Comparison of ENCODE assay signal across 8 cellular contexts in genomic region chr6:43773981-43774775, GRCh38. TPM values are rescaled to one million over a fixed set of nuclear protein-coding genes. Genes with fewer than 3 reads are reported as not detected.
DNase-seq lines count a peak whose midpoint lies in the region; ATAC-seq, FAIRE-seq and TF ChIP-seq lines count a peak whose summit lies in the region.

No MANE protein-coding gene starts in this region.

- no peak overlapping the region for H2AFZ ChIP-seq in keratinocyte (ENCODE audit: control insufficient read depth, low read length)

- H3K9me3 Mint-ChIP-seq in activated CD4-positive, alpha-beta T cell treated with anti-CD3 and anti-CD28 coated beads for 36 hours (ENCODE audit: low read depth): no peaks in the 10 kb centered on the region
- no peaks in the 10 kb centered on the region for H3K9me3 Mint-ChIP-seq in activated naive CD8-positive, alpha-beta T cell treated with anti-CD3 and anti-CD28 coated beads for 36 hours

- DNase-seq in activated CD4-positive, alpha-beta T cell treated with anti-CD3 and anti-CD28 coated beads for 36 hours: no peak
- DNase-seq in activated CD4-positive, alpha-beta T cell treated with anti-CD3 and anti-CD28 coated beads, Interleukin-2, amount 50 U/mL, for 1 hour: no peak
- DNase-seq in activated naive CD8-positive, alpha-beta T cell treated with anti-CD3 and anti-CD28 coated beads for 36 hours: no peak
- DNase-seq in keratinocyte (ENCODE audit: low read depth, low spot score) (no peak), NOMO-1 (lab: John Stamatoyannopoulos, UW; ENCODE audit: unreplicated experiment in 2 of 2) (no peak), KBM-7 (no peak)

- no peak for TF ChIP-seq CTCF in keratinocyte (optimal IDR thresholded peaks at IDR 0.05 in 1 of 3, IDR thresholded peaks at IDR 0.05 in 1 of 3, conservative IDR thresholded peaks at IDR 0.05 in 1 of 3; ENCODE audit: extremely low read depth in 1 of 3, insufficient read depth in 2 of 3, low read length in 3 of 3)

- H3K4me3 Mint-ChIP-seq in activated CD4-positive, alpha-beta T cell treated with anti-CD3 and anti-CD28 coated beads for 36 hours: peak overlapping the region; percentile 96
- peak overlapping the region; percentile 60 for H3K4me3 Mint-ChIP-seq in activated naive CD8-positive, alpha-beta T cell treated with anti-CD3 and anti-CD28 coated beads for 36 hours

- FAIRE-seq in keratinocyte (lab: Jason Lieb, UNC): no peak

- H3K27me3 Mint-ChIP-seq in activated CD4-positive, alpha-beta T cell treated with anti-CD3 and anti-CD28 coated beads for 36 hours: peaks cover 4% of the 10 kb centered on the region
- H3K27me3 Mint-ChIP-seq in activated naive CD8-positive, alpha-beta T cell treated with anti-CD3 and anti-CD28 coated beads for 36 hours: peaks cover 15% of the 10 kb centered on the region

- POLR2A ChIA-PET in activated CD4-positive, alpha-beta T cell treated with anti-CD3 and anti-CD28 coated beads for 36 hours (lab: Charles Lee): interaction anchor here (1.2 kb wide), 1 partner anchor 10 kb away, joined by 3 read pairs; no protein-coding TSS in a partner anchor

- H4K20me1 ChIP-seq in keratinocyte (ENCODE audit: control insufficient read depth, extremely low read depth, insufficient read depth, low read length): peaks cover 64% of the 10 kb centered on the region

- peaks cover 52% of the 10 kb centered on the region for H3K36me3 Mint-ChIP-seq in activated CD4-positive, alpha-beta T cell treated with anti-CD3 and anti-CD28 coated beads for 36 hours (ENCODE audit: low read depth)
- H3K36me3 Mint-ChIP-seq in activated naive CD8-positive, alpha-beta T cell treated with anti-CD3 and anti-CD28 coated beads for 36 hours: peaks cover 50% of the 10 kb centered on the region

- H3K9me3 ChIP-seq in keratinocyte (ENCODE audit: control insufficient read depth, low read depth, low read length) (no peaks in the 10 kb centered on the region), subcutaneous abdominal adipose tissue (ENCODE audit: control insufficient read depth in 5 of 5, low read length in 5 of 5) (no peaks in the 10 kb centered on the region)

- no peak for ATAC-seq in activated CD4-positive, alpha-beta T cell treated with anti-CD3 and anti-CD28 coated beads for 36 hours
- ATAC-seq in HG03342 (IDR thresholded peaks at IDR 0.05; ENCODE audit: unreplicated experiment): no peak

- H3K9me1 ChIP-seq in keratinocyte (ENCODE audit: control insufficient read depth, extremely low read depth, insufficient read depth, low read length): peaks cover 7% of the 10 kb centered on the region

- dilution Hi-C loops in keratinocyte (cut with MboI; ENCODE audit: extremely low pct_ligation_motif_present, low sequenced_read_pairs): no loop called here

- peaks cover 26% of the 10 kb centered on the region for H3K4me1 Mint-ChIP-seq in activated CD4-positive, alpha-beta T cell treated with anti-CD3 and anti-CD28 coated beads for 36 hours
- H3K4me1 Mint-ChIP-seq in activated naive CD8-positive, alpha-beta T cell treated with anti-CD3 and anti-CD28 coated beads for 36 hours: peaks cover 33% of the 10 kb centered on the region

- H3K27ac ChIP-seq in keratinocyte (ENCODE audit: control insufficient read depth, insufficient read depth, low read length) (peak overlapping the region; percentile 83), subcutaneous abdominal adipose tissue (ENCODE audit: low read depth, low read length) (peak overlapping the region; percentile 96)

- peak overlapping the region; percentile 88 for H3K4me2 ChIP-seq in keratinocyte (ENCODE audit: control insufficient read depth, extremely low read depth, insufficient read depth, low read depth, low read length)

- in situ Hi-C loops in KBM-7 (cut with MboI; ENCODE audit: low pct_unique_long_range_greater_than_20kb, low sequenced_read_pairs): no loop called here

- peaks cover 23 to 71% of the 10 kb centered on the region in 2 experiments for H3K36me3 ChIP-seq in keratinocyte (ENCODE audit: control insufficient read depth in 2 of 2, extremely low read depth in 1 of 2, insufficient read depth in 2 of 2, low read length in 2 of 2)
- H3K36me3 ChIP-seq in subcutaneous abdominal adipose tissue (ENCODE audit: control insufficient read depth in 5 of 5, insufficient read depth in 5 of 5, low read length in 5 of 5): peaks cover 3 to 35% (median 32%) of the 10 kb centered on the region in 5 donors

- H3K9ac ChIP-seq in keratinocyte (ENCODE audit: control insufficient read depth, extremely low read depth, insufficient read depth, low read length) (peak overlapping the region; percentile 96), subcutaneous abdominal adipose tissue (ENCODE audit: low read length in 5 of 5) (peak overlapping the region; percentile 31 to 97 (median 95))

- H3K27me3 ChIP-seq in keratinocyte (ENCODE audit: control insufficient read depth, extremely low read depth, insufficient read depth, low read length): no peaks in the 10 kb centered on the region
- H3K27me3 ChIP-seq in subcutaneous abdominal adipose tissue (ENCODE audit: control insufficient read depth in 5 of 5, insufficient read depth in 4 of 5, low read length in 5 of 5): no peaks in the 10 kb centered on the region

- H3K79me2 ChIP-seq in keratinocyte (ENCODE audit: control insufficient read depth, insufficient read depth, low read length): peaks cover 87% of the 10 kb centered on the region

- no peak overlapping the region for H3K27ac Mint-ChIP-seq in activated CD4-positive, alpha-beta T cell treated with anti-CD3 and anti-CD28 coated beads for 36 hours
- no peak overlapping the region for H3K27ac Mint-ChIP-seq in activated naive CD8-positive, alpha-beta T cell treated with anti-CD3 and anti-CD28 coated beads for 36 hours

- intact Hi-C loops in activated CD4-positive, alpha-beta T cell treated with anti-CD3 and anti-CD28 coated beads for 36 hours (cut with DNase I, micrococcal nuclease): loop anchor here (1.0 to 10.0 kb wide), 8 partner anchors 107 to 541 kb away; partner anchors contain the start of genes AARS2 (in 1 of the 2), HSP90AB1 (in 1 of the 2), POLR1C (in 1 of the 2) and TJAP1 (in 1 of the 2)

- CTCF ChIA-PET in activated CD4-positive, alpha-beta T cell treated with anti-CD3 and anti-CD28 coated beads for 36 hours (lab: Charles Lee): interaction anchor here (0.6 to 4.5 kb wide), 31 partner anchors 9 to 1643 kb away, joined by 3 to 37 read pairs (median 4); no protein-coding TSS in a partner anchor

- peak overlapping the region; percentile 80 to 98 (median 88) for H3K4me3 ChIP-seq in keratinocyte (ENCODE audit: control insufficient read depth in 2 of 3, extremely low read depth in 1 of 3, insufficient read depth in 2 of 3, low read depth in 1 of 3, low read length in 3 of 3)
- H3K4me3 ChIP-seq in subcutaneous abdominal adipose tissue (ENCODE audit: low read depth in 1 of 5, low read length in 5 of 5): peak overlapping the region; percentile 82 to 93 (median 91)

- H3K4me1 ChIP-seq in keratinocyte (ENCODE audit: control insufficient read depth, extremely low read depth, insufficient read depth, low read length) (peaks cover 31% of the 10 kb centered on the region), subcutaneous abdominal adipose tissue (ENCODE audit: control insufficient read depth in 5 of 5, insufficient read depth in 5 of 5, low read length in 5 of 5) (peaks cover 6 to 78% (median 57%) of the 10 kb centered on the region in 5 donors)

RNA-seq across cellular contexts. Expression of gene VEGFA, which starts 4.2 kb away (rescaled TPM):
- 10 to 100 TPM; 64.6 to 72.8 TPM for total RNA-seq in activated CD4-positive, alpha-beta T cell treated with anti-CD3 and anti-CD28 coated beads for 36 hours
- total RNA-seq in activated naive CD8-positive, alpha-beta T cell treated with anti-CD3 and anti-CD28 coated beads for 36 hours: 10 to 100 TPM; 51.9 to 54.7 TPM
- 91.3 to 191 TPM (median 149 TPM) in 3 replicates for polyA plus RNA-seq in keratinocyte
- 77.1 TPM for polyA plus RNA-seq in keratinocyte (2011; ENCODE audit: low read depth)
- polyA plus RNA-seq in keratinocyte (2011; cell fraction: cytosol; rRNA removed): 40.0 and 40.3 TPM in 2 replicates
- polyA plus RNA-seq in keratinocyte (2011; cell fraction: nucleus; rRNA removed): 532 and 640 TPM in 2 replicates
- 59.3 and 124 TPM in 2 replicates for polyA plus RNA-seq in keratinocyte (2012; ENCODE audit: low replicate concordance)
- 142 to 449 TPM (median 209 TPM) in 3 replicates for polyA minus RNA-seq in keratinocyte
- 20.7 TPM for polyA minus RNA-seq in keratinocyte (2011; cell fraction: cytosol; rRNA and poly(A)+ RNA removed)
- polyA minus RNA-seq in keratinocyte (2011; cell fraction: nucleus; rRNA and poly(A)+ RNA removed): 96.5 and 113 TPM in 2 replicates
